In the genomic region with DNA sequence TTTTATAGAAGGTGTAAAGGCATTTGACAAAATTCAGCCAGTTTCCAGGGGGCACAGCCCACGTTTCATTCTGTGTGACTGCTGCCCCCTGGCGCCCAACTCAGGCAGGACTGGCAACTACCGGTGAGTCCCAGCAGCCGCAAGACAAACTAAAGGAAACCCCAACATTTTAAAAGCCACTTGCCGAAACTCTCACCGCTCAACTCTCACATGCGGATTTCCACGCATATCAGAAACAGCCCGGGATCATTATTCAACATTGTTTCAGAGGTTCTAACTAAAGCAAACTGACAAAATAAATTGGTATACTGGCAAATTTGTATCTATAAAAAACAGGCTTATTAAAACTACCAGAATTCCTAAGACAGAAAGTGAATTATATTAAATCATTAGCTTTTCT, we compare ENCODE assay signal across 9 cellular contexts. TPM values are rescaled to one million over a fixed set of nuclear protein-coding genes. Genes with fewer than 3 reads are reported as not detected.
DNase-seq lines count a peak whose midpoint lies in the region; ATAC-seq, FAIRE-seq and TF ChIP-seq lines count a peak whose summit lies in the region.
"Had no signal": no experiment of that assay in that cellular context is flagged by ENCODE, and none has a peak within 500 bp of the region (broad histone marks: within the 10 kb centered on the region; RNA-seq: fewer than 3 reads in every experiment).

No MANE protein-coding gene starts in this region.

- no peaks in the 10 kb centered on the region for H4K20me1 ChIP-seq in fibroblast of lung (ENCODE audit: control insufficient read depth, extremely low read depth, insufficient read depth, low read length)

- no peaks in the 10 kb centered on the region for H3K9me3 Mint-ChIP-seq in activated T-helper 1 cell treated with anti-CD3 and anti-CD28 coated beads, Interleukin-12 subunit alpha, Interleukin-12 subunit beta, Interleukin-2, Interleukin-4 antibody, amounts not matched to agents 30 ng/mL and 10 ng/mL and 1 ng/mL, durations not matched to agents 14 hours and 24 hours and 36 hours
- H3K9me3 Mint-ChIP-seq in neural crest cell = no peaks in the 10 kb centered on the region
- no peaks in the 10 kb centered on the region for H3K9me3 Mint-ChIP-seq in stimulated activated naive CD8-positive, alpha-beta T cell treated with anti-CD3 and anti-CD28 coated beads, Interleukin-15, Interleukin-2, amounts not matched to agents 100 ng/mL and 50 ng/mL, for 24 hours

- peak overlapping the region in 2 of 4 experiments; percentile 22 to 33 for H3K4me3 ChIP-seq in fibroblast of lung (replicated peaks in 1 of 4; ENCODE audit: control extremely low read depth in 1 of 4, insufficient read depth in 1 of 4, low read depth in 3 of 4, low read length in 4 of 4)

- no peaks in the 10 kb centered on the region for H3K9me3 ChIP-seq in fibroblast of lung (ENCODE audit: control insufficient read depth, insufficient read depth, low read depth, low read length)

- H3K27me3 Mint-ChIP-seq in activated T-helper 1 cell treated with anti-CD3 and anti-CD28 coated beads, Interleukin-12 subunit alpha, Interleukin-12 subunit beta, Interleukin-2, Interleukin-4 antibody, amounts not matched to agents 30 ng/mL and 10 ng/mL and 1 ng/mL, durations not matched to agents 14 hours and 24 hours and 36 hours (ENCODE audit: insufficient read depth) = no peaks in the 10 kb centered on the region
- H3K27me3 Mint-ChIP-seq in neural crest cell (ENCODE audit: low read depth) = no peaks in the 10 kb centered on the region
- no peaks in the 10 kb centered on the region for H3K27me3 Mint-ChIP-seq in stimulated activated naive CD8-positive, alpha-beta T cell treated with anti-CD3 and anti-CD28 coated beads, Interleukin-15, Interleukin-2, amounts not matched to agents 100 ng/mL and 50 ng/mL, for 24 hours

- H3K4me3 Mint-ChIP-seq in activated T-helper 1 cell treated with anti-CD3 and anti-CD28 coated beads, Interleukin-12 subunit alpha, Interleukin-12 subunit beta, Interleukin-2, Interleukin-4 antibody, amounts not matched to agents 30 ng/mL and 10 ng/mL and 1 ng/mL, durations not matched to agents 14 hours and 24 hours and 36 hours = peak overlapping the region; percentile 64
- H3K4me3 Mint-ChIP-seq in neural crest cell = no peak overlapping the region
- H3K4me3 Mint-ChIP-seq in stimulated activated naive CD8-positive, alpha-beta T cell treated with anti-CD3 and anti-CD28 coated beads, Interleukin-15, Interleukin-2, amounts not matched to agents 100 ng/mL and 50 ng/mL, for 24 hours = peak overlapping the region; percentile 64

- TF ChIP-seq CTCF in fibroblast of lung (conservative IDR thresholded peaks at IDR 0.05 in 1 of 2, IDR thresholded peaks at IDR 0.05 in 1 of 2; ENCODE audit: low read depth in 1 of 2, low read length in 2 of 2) (peak; percentile 81 to 84), neural crest cell (conservative IDR thresholded peaks at IDR 0.05) (peak; percentile 95)

- H3K27ac ChIP-seq in fibroblast of lung (ENCODE audit: insufficient read depth, low read length) = no peak overlapping the region

- H3K4me1 ChIP-seq in fibroblast of lung (ENCODE audit: control insufficient read depth, extremely low read depth, insufficient read depth, low read length) = no peaks in the 10 kb centered on the region

- no peak overlapping the region for H2AFZ ChIP-seq in fibroblast of lung (ENCODE audit: low read length)

- H3K4me1 Mint-ChIP-seq in activated T-helper 1 cell treated with anti-CD3 and anti-CD28 coated beads, Interleukin-12 subunit alpha, Interleukin-12 subunit beta, Interleukin-2, Interleukin-4 antibody, amounts not matched to agents 30 ng/mL and 10 ng/mL and 1 ng/mL, durations not matched to agents 14 hours and 24 hours and 36 hours (ENCODE audit: low read depth) = peaks cover 23% of the 10 kb centered on the region
- peaks cover 9% of the 10 kb centered on the region for H3K4me1 Mint-ChIP-seq in neural crest cell
- peaks cover 20% of the 10 kb centered on the region for H3K4me1 Mint-ChIP-seq in stimulated activated naive CD8-positive, alpha-beta T cell treated with anti-CD3 and anti-CD28 coated beads, Interleukin-15, Interleukin-2, amounts not matched to agents 100 ng/mL and 50 ng/mL, for 24 hours (ENCODE audit: low read depth)

- no peak for FAIRE-seq in RCC 7860 (lab: Jason Lieb, UNC)
- FAIRE-seq: TTC549 had no signal

- peak; percentile 66 for DNase-seq in COLO668 (lab: John Stamatoyannopoulos, UW; ENCODE audit: unreplicated experiment)
- DNase-seq in HS-5 (ENCODE audit: low read depth) = peak; percentile 23
- peak; percentile 19 for DNase-seq in RCC 7860 (ENCODE audit: low spot score)
- peak; percentile 69 for DNase-seq in activated T-helper 1 cell treated with anti-CD3 and anti-CD28 coated beads, Interleukin-12 subunit alpha, Interleukin-12 subunit beta, Interleukin-2, Interleukin-4 antibody, amounts not matched to agents 30 ng/mL and 10 ng/mL and 1 ng/mL, durations not matched to agents 14 hours and 24 hours and 36 hours (ENCODE audit: low spot score)
- peak; percentile 43 to 65 for DNase-seq in fibroblast of lung (ENCODE audit: low read depth in 2 of 2)
- DNase-seq in neural crest cell (ENCODE audit: low read depth, low spot score) = peak; percentile 91

- no peaks in the 10 kb centered on the region for H3K27me3 ChIP-seq in fibroblast of lung (ENCODE audit: control insufficient read depth, insufficient read depth, low read length)

- no peaks in the 10 kb centered on the region for H3K36me3 ChIP-seq in fibroblast of lung (ENCODE audit: control insufficient read depth, insufficient read depth, low read length)

- H3K9ac ChIP-seq in fibroblast of lung (ENCODE audit: insufficient read depth, low read length) = no peak overlapping the region

- intact Hi-C loops in activated T-helper 1 cell treated with anti-CD3 and anti-CD28 coated beads, Interleukin-12 subunit alpha, Interleukin-12 subunit beta, Interleukin-2, Interleukin-4 antibody, amounts not matched to agents 30 ng/mL and 10 ng/mL and 1 ng/mL, durations not matched to agents 14 hours and 24 hours and 36 hours (cut with micrococcal nuclease) = loop anchor here (1.0 kb wide), 3 partner anchors 118 to 286 kb away; no protein-coding TSS in a partner anchor

- no peak for ATAC-seq in GM21381 (IDR thresholded peaks at IDR 0.05; ENCODE audit: unreplicated experiment)

- peaks cover 14% of the 10 kb centered on the region for H3K36me3 Mint-ChIP-seq in activated T-helper 1 cell treated with anti-CD3 and anti-CD28 coated beads, Interleukin-12 subunit alpha, Interleukin-12 subunit beta, Interleukin-2, Interleukin-4 antibody, amounts not matched to agents 30 ng/mL and 10 ng/mL and 1 ng/mL, durations not matched to agents 14 hours and 24 hours and 36 hours (ENCODE audit: low read depth)
- H3K36me3 Mint-ChIP-seq in neural crest cell (ENCODE audit: low read depth) = peaks cover 6% of the 10 kb centered on the region
- peaks cover 12% of the 10 kb centered on the region for H3K36me3 Mint-ChIP-seq in stimulated activated naive CD8-positive, alpha-beta T cell treated with anti-CD3 and anti-CD28 coated beads, Interleukin-15, Interleukin-2, amounts not matched to agents 100 ng/mL and 50 ng/mL, for 24 hours (ENCODE audit: low read depth)

- peak overlapping the region; percentile 9 for H3K27ac Mint-ChIP-seq in activated T-helper 1 cell treated with anti-CD3 and anti-CD28 coated beads, Interleukin-12 subunit alpha, Interleukin-12 subunit beta, Interleukin-2, Interleukin-4 antibody, amounts not matched to agents 30 ng/mL and 10 ng/mL and 1 ng/mL, durations not matched to agents 14 hours and 24 hours and 36 hours
- H3K27ac Mint-ChIP-seq in neural crest cell (ENCODE audit: unreplicated experiment) = no peak overlapping the region
- H3K27ac Mint-ChIP-seq in stimulated activated naive CD8-positive, alpha-beta T cell treated with anti-CD3 and anti-CD28 coated beads, Interleukin-15, Interleukin-2, amounts not matched to agents 100 ng/mL and 50 ng/mL, for 24 hours = no peak overlapping the region

- H3K4me2 ChIP-seq in fibroblast of lung (ENCODE audit: extremely low read depth, insufficient read depth, low read length) = peak overlapping the region; percentile 59

- H3K79me2 ChIP-seq in fibroblast of lung (ENCODE audit: control insufficient read depth, insufficient read depth, low read length) = no peaks in the 10 kb centered on the region

RNA-seq across cellular contexts. Expression of gene MORC2, which starts 48.2 kb away (rescaled TPM):
- 47.4 and 49.0 TPM in 2 replicates for total RNA-seq in activated T-helper 1 cell treated with anti-CD3 and anti-CD28 coated beads, Interleukin-12 subunit alpha, Interleukin-12 subunit beta, Interleukin-2, Interleukin-4 antibody, amounts not matched to agents 30 ng/mL and 10 ng/mL and 1 ng/mL, durations not matched to agents 14 hours and 24 hours and 36 hours
- total RNA-seq in fibroblast of lung (16.7 and 23.1 TPM in 2 replicates), neural crest cell (38.8 and 44.2 TPM in 2 replicates)
- polyA plus RNA-seq in fibroblast of lung = 10.1 and 11.4 TPM in 2 replicates
- polyA plus RNA-seq in fibroblast of lung (2012) = 23.3 and 28.6 TPM in 2 replicates
- polyA minus RNA-seq in fibroblast of lung (ENCODE audit: low replicate concordance) = 29.9 and 32.8 TPM in 2 replicates

RNA-seq across cellular contexts. Expression of gene TUG1, which starts 48.7 kb away (rescaled TPM):
- total RNA-seq in activated T-helper 1 cell treated with anti-CD3 and anti-CD28 coated beads, Interleukin-12 subunit alpha, Interleukin-12 subunit beta, Interleukin-2, Interleukin-4 antibody, amounts not matched to agents 30 ng/mL and 10 ng/mL and 1 ng/mL, durations not matched to agents 14 hours and 24 hours and 36 hours = 68.0 and 71.3 TPM in 2 replicates
- total RNA-seq in fibroblast of lung (36.5 and 39.5 TPM in 2 replicates), neural crest cell (114 and 120 TPM in 2 replicates)
- 83.2 and 114 TPM in 2 replicates for polyA plus RNA-seq in fibroblast of lung
- polyA plus RNA-seq in fibroblast of lung (2012) = 35.6 and 52.4 TPM in 2 replicates
- 32.6 and 49.3 TPM in 2 replicates for polyA minus RNA-seq in fibroblast of lung (ENCODE audit: low replicate concordance)

Comparison
In these comparisons a context has a peak if more than half of its experiments do, and no peak if none do; other contexts are left out.
1. DNase-seq: peak in every context shown above with its lines; median percentile 91 in neural crest cell; 69 in activated T-helper 1 cell treated with anti-CD3 and anti-CD28 coated beads, Interleukin-12 subunit alpha, Interleukin-12 subunit beta, Interleukin-2, Interleukin-4 antibody, amounts not matched to agents 30 ng/mL and 10 ng/mL and 1 ng/mL, durations not matched to agents 14 hours and 24 hours and 36 hours; 66 in COLO668; 54 in fibroblast of lung; 23 in HS-5; 19 in RCC 7860.